8 cellular contexts compared by ENCODE assay signal in the genomic region with DNA sequence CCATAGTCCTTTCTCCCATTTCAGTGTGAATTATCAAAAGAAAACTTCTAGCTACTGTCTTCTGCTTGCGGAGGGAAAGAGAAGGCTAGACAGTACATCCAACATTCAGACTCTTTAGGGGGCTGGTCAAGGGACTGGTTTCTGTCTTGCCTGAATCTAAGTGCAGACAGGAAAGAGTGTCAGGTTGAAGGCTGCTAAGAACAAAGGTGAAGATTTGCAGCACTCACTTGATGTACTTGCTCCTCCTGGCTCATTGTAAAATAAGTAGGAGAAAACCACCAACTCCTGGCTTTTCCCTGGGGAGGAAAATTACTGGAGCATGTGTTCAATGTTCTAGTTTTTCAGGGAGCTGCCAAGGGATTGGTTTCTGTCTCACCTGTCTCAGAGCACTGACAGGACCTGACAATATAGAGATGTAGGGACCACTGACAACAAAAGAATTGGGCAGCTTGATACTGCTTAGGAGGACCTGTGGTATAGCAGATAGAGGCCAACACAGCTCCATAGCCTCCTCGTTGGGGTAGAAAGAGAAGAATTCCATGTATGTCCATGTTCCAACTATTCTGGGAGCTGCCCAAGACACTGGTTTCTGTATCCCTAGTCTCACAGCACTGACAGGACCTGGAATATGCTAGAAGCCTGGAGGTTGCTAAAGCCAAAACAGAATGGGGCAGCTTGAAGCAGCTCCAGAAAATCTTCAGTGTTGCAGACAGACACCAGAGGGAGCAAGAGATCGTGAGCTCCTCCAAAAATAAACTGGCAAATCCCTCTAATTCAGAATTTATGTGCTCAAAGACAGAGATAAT. TPM values are rescaled to one million over a fixed set of nuclear protein-coding genes. Genes with fewer than 3 reads are reported as not detected.
DNase-seq lines count a peak whose midpoint lies in the region; ATAC-seq and TF ChIP-seq lines count a peak whose summit lies in the region.

No MANE protein-coding gene starts in this region.

- peak overlapping the region; percentile 92 for H2BK15ac ChIP-seq in mesendoderm (replicated peaks; ENCODE audit: low read depth)

- TF ChIP-seq CTCF in activated CD8-positive, alpha-beta T cell treated with anti-CD3 and anti-CD28 coated beads for 36 hours (IDR thresholded peaks at IDR 0.05) = no peak

- H3K9ac ChIP-seq in Karpas-422 (ENCODE audit: low read length) = no peak overlapping the region
- H3K9ac ChIP-seq in mesendoderm (ENCODE audit: low read length) = no peak overlapping the region

- H3K27me3 ChIP-seq in Karpas-422 (ENCODE audit: low read length) (no peaks in the 10 kb centered on the region), mesendoderm (ENCODE audit: insufficient read depth, low read length, poor library complexity) (no peaks in the 10 kb centered on the region)

- no peaks in the 10 kb centered on the region for H3K4me1 ChIP-seq in Karpas-422 (ENCODE audit: low read length)
- peaks cover 2% of the 10 kb centered on the region for H3K4me1 ChIP-seq in mesendoderm (ENCODE audit: control insufficient read depth, low read depth, low read length)

- peak overlapping the region; percentile 80 for H3K18ac ChIP-seq in mesendoderm (ENCODE audit: low read length)

- no peak overlapping the region for H3K23ac ChIP-seq in mesendoderm (ENCODE audit: low read length)

- H3K27me3 Mint-ChIP-seq in activated CD8-positive, alpha-beta T cell treated with anti-CD3 and anti-CD28 coated beads for 36 hours = peaks cover 3% of the 10 kb centered on the region
- H3K27me3 Mint-ChIP-seq in activated CD8-positive, alpha-beta T cell treated with anti-CD3 and anti-CD28 coated beads, Interleukin-2, amount 10 ng/mL, durations not matched to agents 7 days and 5 days (ENCODE audit: low read depth) = peaks cover 7% of the 10 kb centered on the region

- H3K27ac Mint-ChIP-seq in activated CD8-positive, alpha-beta T cell treated with anti-CD3 and anti-CD28 coated beads for 36 hours = no peak overlapping the region
- no peak overlapping the region for H3K27ac Mint-ChIP-seq in activated CD8-positive, alpha-beta T cell treated with anti-CD3 and anti-CD28 coated beads, Interleukin-2, amount 10 ng/mL, durations not matched to agents 7 days and 5 days

- no peaks in the 10 kb centered on the region for H4K20me1 ChIP-seq in Karpas-422 (ENCODE audit: insufficient read depth, low read depth, low read length)

- H3K4me2 ChIP-seq in Karpas-422 (ENCODE audit: low read depth, low read length, poor library complexity, severe bottlenecking) (no peak overlapping the region), mesendoderm (ENCODE audit: low read length) (no peak overlapping the region)

- H2AK5ac ChIP-seq in mesendoderm (ENCODE audit: low read length) = no peak overlapping the region

- no peak overlapping the region for H3K4me3 ChIP-seq in Karpas-422 (ENCODE audit: low read length)
- no peak overlapping the region for H3K4me3 ChIP-seq in mesendoderm (ENCODE audit: low read length)

- H2BK5ac ChIP-seq in mesendoderm (ENCODE audit: low read length) = peak overlapping the region; percentile 17

- peak; percentile 15 for DNase-seq in activated CD8-positive, alpha-beta T cell treated with anti-CD3 and anti-CD28 coated beads for 36 hours
- DNase-seq in activated CD8-positive, alpha-beta T cell treated with anti-CD3 and anti-CD28 coated beads, Interleukin-2, amount 10 ng/mL, durations not matched to agents 7 days and 5 days = no peak
- DNase-seq in Karpas-422 (peak; percentile 80), cerebellar cortex (ENCODE audit: low spot score) (peak; percentile 31), mesendoderm (peak; percentile 83), COLO668 (lab: John Stamatoyannopoulos, UW; ENCODE audit: unreplicated experiment) (no peak), NCI-H2171 (lab: John Stamatoyannopoulos, UW) (no peak)

- no peak overlapping the region for H3K56ac ChIP-seq in mesendoderm (ENCODE audit: low read length)

- no peaks in the 10 kb centered on the region for H3K9me3 Mint-ChIP-seq in activated CD8-positive, alpha-beta T cell treated with anti-CD3 and anti-CD28 coated beads for 36 hours
- H3K9me3 Mint-ChIP-seq in activated CD8-positive, alpha-beta T cell treated with anti-CD3 and anti-CD28 coated beads, Interleukin-2, amount 10 ng/mL, durations not matched to agents 7 days and 5 days (ENCODE audit: insufficient read depth) = no peaks in the 10 kb centered on the region

- no CpG with 5 or more reads among the region's 3 CpGs for WGBS in mesendoderm (ENCODE audit: extremely low coverage, insufficient coverage, low lambda C conversion rate)

- H4K8ac ChIP-seq in mesendoderm (ENCODE audit: low read depth, low read length) = no peak overlapping the region

- no peak overlapping the region for H2AFZ ChIP-seq in Karpas-422 (ENCODE audit: low read length)

- H3K36me3 ChIP-seq in Karpas-422 (ENCODE audit: insufficient read depth, low read length) (no peaks in the 10 kb centered on the region), mesendoderm (ENCODE audit: control insufficient read depth, insufficient read depth, low read length) (no peaks in the 10 kb centered on the region)

- H3K9me3 ChIP-seq in Karpas-422 (ENCODE audit: low read length) = no peaks in the 10 kb centered on the region

- H3K27ac ChIP-seq in Karpas-422 (ENCODE audit: low read length) (no peak overlapping the region), mesendoderm (ENCODE audit: low read depth, low read length) (no peak overlapping the region)

- intact Hi-C loops in activated CD8-positive, alpha-beta T cell treated with anti-CD3 and anti-CD28 coated beads for 36 hours (cut with micrococcal nuclease) = no loop called here

- H3K79me2 ChIP-seq in Karpas-422 (ENCODE audit: low read length) (no peaks in the 10 kb centered on the region), mesendoderm (ENCODE audit: control insufficient read depth, insufficient read depth, low read length) (no peaks in the 10 kb centered on the region)

- no peaks in the 10 kb centered on the region for H3K9me2 ChIP-seq in Karpas-422 (replicated peaks; ENCODE audit: insufficient read depth, low read length)

- H2BK120ac ChIP-seq in mesendoderm (ENCODE audit: low read depth, low read length) = peak overlapping the region; percentile 29

- no peaks in the 10 kb centered on the region for H3K4me1 Mint-ChIP-seq in activated CD8-positive, alpha-beta T cell treated with anti-CD3 and anti-CD28 coated beads for 36 hours (ENCODE audit: low read depth)
- no peaks in the 10 kb centered on the region for H3K4me1 Mint-ChIP-seq in activated CD8-positive, alpha-beta T cell treated with anti-CD3 and anti-CD28 coated beads, Interleukin-2, amount 10 ng/mL, durations not matched to agents 7 days and 5 days (ENCODE audit: low read depth)

- POLR2A ChIA-PET in activated CD8-positive, alpha-beta T cell treated with anti-CD3 and anti-CD28 coated beads for 36 hours (lab: Charles Lee) = no interaction called here
- POLR2A ChIA-PET in activated CD8-positive, alpha-beta T cell treated with anti-CD3 and anti-CD28 coated beads, Interleukin-2, amount 10 ng/mL, durations not matched to agents 7 days and 5 days (lab: Charles Lee) = no interaction called here

- H3K36me3 Mint-ChIP-seq in activated CD8-positive, alpha-beta T cell treated with anti-CD3 and anti-CD28 coated beads for 36 hours (ENCODE audit: low read depth) = no peaks in the 10 kb centered on the region
- no peaks in the 10 kb centered on the region for H3K36me3 Mint-ChIP-seq in activated CD8-positive, alpha-beta T cell treated with anti-CD3 and anti-CD28 coated beads, Interleukin-2, amount 10 ng/mL, durations not matched to agents 7 days and 5 days (ENCODE audit: low read depth)

- H3K79me1 ChIP-seq in mesendoderm (ENCODE audit: low read length) = no peaks in the 10 kb centered on the region

- CTCF ChIA-PET in activated CD8-positive, alpha-beta T cell treated with anti-CD3 and anti-CD28 coated beads for 36 hours (lab: Charles Lee) = interaction anchor here (0.7 to 2.6 kb wide), 11 partner anchors 10 to 143 kb away, joined by 3 to 19 read pairs (median 4); no protein-coding TSS in a partner anchor
- CTCF ChIA-PET in activated CD8-positive, alpha-beta T cell treated with anti-CD3 and anti-CD28 coated beads, Interleukin-2, amount 10 ng/mL, durations not matched to agents 7 days and 5 days (lab: Charles Lee) = interaction anchor here (0.7 to 1.8 kb wide), 13 partner anchors 10 to 181 kb away, joined by 3 to 11 read pairs (median 3); no protein-coding TSS in a partner anchor

- peak overlapping the region; percentile 59 for H3K4ac ChIP-seq in mesendoderm (ENCODE audit: low read depth, low read length)

- no peak overlapping the region for H3K4me3 Mint-ChIP-seq in activated CD8-positive, alpha-beta T cell treated with anti-CD3 and anti-CD28 coated beads for 36 hours
- H3K4me3 Mint-ChIP-seq in activated CD8-positive, alpha-beta T cell treated with anti-CD3 and anti-CD28 coated beads, Interleukin-2, amount 10 ng/mL, durations not matched to agents 7 days and 5 days = no peak overlapping the region

- no peak overlapping the region for H4K5ac ChIP-seq in mesendoderm (ENCODE audit: low read length)

- ATAC-seq in activated CD8-positive, alpha-beta T cell treated with anti-CD3 and anti-CD28 coated beads for 36 hours = no peak
- no peak for ATAC-seq in activated CD8-positive, alpha-beta T cell treated with anti-CD3 and anti-CD28 coated beads, Interleukin-2, amount 10 ng/mL, durations not matched to agents 7 days and 5 days
- no peak for ATAC-seq in GM18861 (IDR thresholded peaks at IDR 0.05; ENCODE audit: unreplicated experiment)

RNA-seq across cellular contexts. Expression of gene MMP12, which starts 39.7 kb away (rescaled TPM):
- total RNA-seq in activated CD8-positive, alpha-beta T cell treated with anti-CD3 and anti-CD28 coated beads for 36 hours = not detected
- total RNA-seq in activated CD8-positive, alpha-beta T cell treated with anti-CD3 and anti-CD28 coated beads, Interleukin-2, amount 10 ng/mL, durations not matched to agents 7 days and 5 days = not detected
- total RNA-seq in Karpas-422 (2014; rRNA removed; shearing (Covaris generic); ENCODE audit: low replicate concordance) = not detected in 2 replicates
- 0.21 TPM for polyA plus RNA-seq in mesendoderm (2013, experiment 1 of 2)
- 0.14 TPM for polyA plus RNA-seq in mesendoderm (2013, experiment 2 of 2)

RNA-seq across cellular contexts. Expression of gene MMP13, which starts 41.1 kb away (rescaled TPM):
- not detected for total RNA-seq in activated CD8-positive, alpha-beta T cell treated with anti-CD3 and anti-CD28 coated beads for 36 hours
- total RNA-seq in activated CD8-positive, alpha-beta T cell treated with anti-CD3 and anti-CD28 coated beads, Interleukin-2, amount 10 ng/mL, durations not matched to agents 7 days and 5 days = not detected
- not detected in 2 replicates for total RNA-seq in Karpas-422 (2014; rRNA removed; shearing (Covaris generic); ENCODE audit: low replicate concordance)
- not detected for polyA plus RNA-seq in mesendoderm (2013, experiment 1 of 2)
- polyA plus RNA-seq in mesendoderm (2013, experiment 2 of 2) = 0.01 TPM

Comparison
In these comparisons a context has a peak if more than half of its experiments do, and no peak if none do; other contexts are left out.
1. DNase-seq: peak in activated CD8-positive, alpha-beta T cell treated with anti-CD3 and anti-CD28 coated beads for 36 hours (single experiment), Karpas-422 (single experiment), cerebellar cortex (single experiment) and mesendoderm (single experiment); none in activated CD8-positive, alpha-beta T cell treated with anti-CD3 and anti-CD28 coated beads, Interleukin-2, amount 10 ng/mL, durations not matched to agents 7 days and 5 days (single experiment), COLO668 (single experiment) and NCI-H2171 (single experiment).